18 cellular contexts compared by ENCODE assay signal in genomic region chr10:77669892-77670291, GRCh38. TPM values are rescaled to one million over a fixed set of nuclear protein-coding genes. Genes with fewer than 3 reads are reported as not detected.
"Had no signal": no experiment of that assay in that cellular context is flagged by ENCODE, and none has a peak within 500 bp of the region (broad histone marks: within the 10 kb centered on the region; RNA-seq: fewer than 3 reads in every experiment).

No MANE protein-coding gene starts in this region.

- H3K36me3 ChIP-seq: heart left ventricle, left ventricle myocardium inferior had no signal

- H3K4me1 Mint-ChIP-seq: activated naive CD4-positive, alpha-beta T cell treated with anti-CD3 and anti-CD28 coated beads, Interleukin-2, amount 50 U/mL, for 24 hours had no signal

- ATAC-seq: heart left ventricle; stimulated activated naive CD8-positive, alpha-beta T cell treated with anti-CD3 and anti-CD28 coated beads, Interleukin-15, Interleukin-2, amounts not matched to agents 100 U/mL and 50 U/mL, for 24 hours had no signal

- H3K4me3 Mint-ChIP-seq: activated CD4-positive, alpha-beta T cell treated with anti-CD3 and anti-CD28 coated beads, Interleukin-2, amount 10 ng/mL, durations not matched to agents 7 days and 5 days; activated naive CD4-positive, alpha-beta T cell treated with anti-CD3 and anti-CD28 coated beads, Interleukin-2, amount 50 U/mL, for 24 hours; brain had no signal

- H3K4me3 ChIP-seq: heart left ventricle, left ventricle myocardium inferior, testis had no signal

- H3K9me3 Mint-ChIP-seq: activated CD4-positive, alpha-beta T cell treated with anti-CD3 and anti-CD28 coated beads, Interleukin-2, amount 10 ng/mL, durations not matched to agents 7 days and 5 days; activated naive CD4-positive, alpha-beta T cell treated with anti-CD3 and anti-CD28 coated beads, Interleukin-2, amount 50 U/mL, for 24 hours; brain had no signal

- H3K27ac Mint-ChIP-seq: activated CD4-positive, alpha-beta T cell treated with anti-CD3 and anti-CD28 coated beads, Interleukin-2, amount 10 ng/mL, durations not matched to agents 7 days and 5 days; activated naive CD4-positive, alpha-beta T cell treated with anti-CD3 and anti-CD28 coated beads, Interleukin-2, amount 50 U/mL, for 24 hours; brain had no signal

- H3K27ac ChIP-seq: heart left ventricle, left ventricle myocardium inferior, testis had no signal

- H3K9me3 ChIP-seq: heart left ventricle, left ventricle myocardium inferior, testis had no signal

- H3K27me3 ChIP-seq: testis had no signal

- DNase-seq: activated CD4-positive, alpha-beta T cell treated with anti-CD3 and anti-CD28 coated beads, Interleukin-2, amount 10 ng/mL, durations not matched to agents 7 days and 5 days; activated CD4-positive, CD25-positive, alpha-beta regulatory T cell; activated effector memory CD4-positive, alpha-beta T cell treated with Interleukin-2 at 50 U/mL for 16 hours; amniotic stem cell; cerebellar nuclear complex; dermis blood vessel endothelial cell; erythroblast; heart left ventricle; islet precursor cell; left ventricle myocardium inferior; mesendoderm; stimulated activated CD4-positive, alpha-beta T cell treated with anti-CD3 and anti-CD28 coated beads, Interleukin-12 subunit alpha, Interleukin-12 subunit beta, amount 100 ng/mL, for 4 hours; stimulated activated naive CD8-positive, alpha-beta T cell treated with anti-CD3 and anti-CD28 coated beads, Interleukin-15, Interleukin-2, amounts not matched to agents 100 U/mL and 50 U/mL, for 24 hours; T-helper 2 cell; testis had no signal

- H3K4me1 ChIP-seq: heart left ventricle, left ventricle myocardium inferior, testis had no signal

- H3K36me3 Mint-ChIP-seq: activated naive CD4-positive, alpha-beta T cell treated with anti-CD3 and anti-CD28 coated beads, Interleukin-2, amount 50 U/mL, for 24 hours; brain had no signal

RNA-seq across cellular contexts. Expression of gene KCNMA1, which starts 32.3 kb away (rescaled TPM):
- total RNA-seq: activated CD4-positive, alpha-beta T cell treated with anti-CD3 and anti-CD28 coated beads, Interleukin-2, amount 10 ng/mL, durations not matched to agents 7 days and 5 days; activated CD8-positive, alpha-beta memory T cell treated with anti-CD3 and anti-CD28 coated beads for 36 hours had no signal
